Comparison of ENCODE assay signal across 1 cellular context in genomic region chr1:159009287-159009686, GRCh38.
TF ChIP-seq lines count a peak whose summit lies in the region.

No MANE protein-coding gene starts in this region.

TF ChIP-seq in liver, 16 proteins besides CTCF, POLR2A, EP300 and RAD21 (continued from another document):
- TF ChIP-seq HNF4A (conservative IDR thresholded peaks at IDR 0.05) (no peak), SP1 (IDR thresholded peaks at IDR 0.05) (no peak), JUND (IDR thresholded peaks at IDR 0.05) (no peak)
